ENCODE assay signal across 8 cellular contexts in the genomic region with DNA sequence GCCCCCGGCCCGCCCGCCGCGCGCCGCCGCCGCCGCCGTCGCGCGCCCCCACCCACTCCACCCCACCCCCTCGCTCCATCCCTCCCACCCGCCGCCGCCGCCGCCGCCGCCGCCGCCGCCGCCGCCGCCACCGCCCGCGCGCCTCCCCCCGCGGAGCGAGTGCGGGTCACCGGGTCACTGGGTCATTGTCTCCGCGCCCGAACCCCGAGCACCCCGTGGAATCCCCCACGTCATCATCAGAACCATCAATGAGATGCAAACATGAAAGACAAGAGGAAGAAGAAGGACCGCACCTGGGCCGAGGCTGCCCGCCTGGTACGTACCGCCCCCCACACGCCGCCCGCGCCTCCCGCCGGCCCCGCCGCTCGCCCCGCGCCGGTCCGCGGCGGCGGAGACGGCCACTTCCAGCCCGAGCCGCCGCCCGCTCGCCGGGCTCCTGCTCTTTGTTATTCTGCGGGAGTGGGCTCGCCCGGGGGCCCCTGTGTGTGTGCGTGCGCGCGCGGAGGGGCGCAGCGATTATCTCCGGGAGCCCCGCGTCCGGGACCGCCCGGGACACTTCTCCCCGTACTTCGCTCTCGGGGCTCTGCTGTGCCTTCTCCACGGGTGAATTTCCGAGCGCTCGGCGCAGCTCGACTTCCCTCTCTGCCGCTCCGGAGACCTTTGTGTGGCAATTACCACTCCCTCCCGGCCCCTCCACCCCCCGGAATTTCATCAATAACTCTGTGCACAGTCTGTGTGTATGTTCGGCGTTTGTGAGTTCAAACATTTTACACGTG. TPM values are rescaled to one million over a fixed set of nuclear protein-coding genes. Genes with fewer than 3 reads are reported as not detected.
DNase-seq lines count a peak whose midpoint lies in the region; ATAC-seq and TF ChIP-seq lines count a peak whose summit lies in the region.

No MANE protein-coding gene starts in this region.

- in situ Hi-C loops in HAP-1 (cut with MboI; ENCODE audit: low sequenced_read_pairs): no loop called here

- H3K36me3 ChIP-seq in HAP-1 (replicated peaks) (no peaks in the 10 kb centered on the region), WERI-Rb-1 (no peaks in the 10 kb centered on the region), heart right ventricle (no peaks in the 10 kb centered on the region)

- intact Hi-C loops in heart right ventricle (cut with DNase I): no loop called here

- peaks cover 10% of the 10 kb centered on the region for H3K4me1 Mint-ChIP-seq in progenitor cell of endocrine pancreas (ENCODE audit: low read depth)

- H3K27me3 ChIP-seq in HAP-1 (ENCODE audit: low read depth) (peaks cover 73% of the 10 kb centered on the region), WERI-Rb-1 (ENCODE audit: insufficient read depth, low read depth, severe bottlenecking) (peaks cover 35% of the 10 kb centered on the region), heart right ventricle (peaks cover 0 to 36% (median 0%) of the 10 kb centered on the region in 7 donors)

- peak; percentile 6 to 72 (median 36) for ATAC-seq in heart right ventricle

- peaks cover 19% of the 10 kb centered on the region for H3K4me1 ChIP-seq in HAP-1
- H3K4me1 ChIP-seq in heart right ventricle: peaks cover 0 to 19% (median 7%) of the 10 kb centered on the region in 9 donors

- H3K9me3 Mint-ChIP-seq in progenitor cell of endocrine pancreas (ENCODE audit: low read depth): no peaks in the 10 kb centered on the region

- peak overlapping the region; percentile 78 for H3K4me3 Mint-ChIP-seq in progenitor cell of endocrine pancreas (ENCODE audit: low read depth)

- H3K27ac Mint-ChIP-seq in progenitor cell of endocrine pancreas: peak overlapping the region; percentile 96

- H3K27me3 Mint-ChIP-seq in progenitor cell of endocrine pancreas: peaks cover 8% of the 10 kb centered on the region

- H3K27ac ChIP-seq in WERI-Rb-1 (no peak overlapping the region), heart right ventricle (peak overlapping the region; percentile 39 to 95 (median 82))

- H3K4me3 ChIP-seq in HAP-1 (peak overlapping the region; percentile 29), WERI-Rb-1 (ENCODE audit: low read depth, low read length) (peak overlapping the region; percentile 38), heart right ventricle (peak overlapping the region; percentile 34 to 85 (median 60))

- H3K9me3 ChIP-seq in HAP-1: no peaks in the 10 kb centered on the region
- H3K9me3 ChIP-seq in WERI-Rb-1 (ENCODE audit: severe bottlenecking): no peaks in the 10 kb centered on the region
- H3K9me3 ChIP-seq in heart right ventricle: no peaks in the 10 kb centered on the region

- peak in 1 of 2 experiments; percentile 52 for DNase-seq in HAP-1 (ENCODE audit: low spot score in 2 of 2)
- DNase-seq in WERI-Rb-1: no peak
- DNase-seq in heart right ventricle: peak; percentile 20 to 41
- DNase-seq in progenitor cell of endocrine pancreas (ENCODE audit: low spot score, unreplicated experiment): peak; percentile 56
- no peak for DNase-seq in NCI-H128 (lab: John Stamatoyannopoulos, UW; ENCODE audit: unreplicated experiment)
- no peak for DNase-seq in LoVo (ENCODE audit: low spot score)
- no peak for DNase-seq in NCI-H524 treated with DMSO at 0.1 percent for 48 hours (lab: John Stamatoyannopoulos, UW)
- DNase-seq in SW480 (ENCODE audit: low spot score): no peak

- H3K36me3 Mint-ChIP-seq in progenitor cell of endocrine pancreas (ENCODE audit: insufficient read depth): no peaks in the 10 kb centered on the region

- TF ChIP-seq CTCF in WERI-Rb-1 (IDR thresholded peaks at IDR 0.05; ENCODE audit: low read depth, low read length) (no peak), heart right ventricle (IDR thresholded peaks at IDR 0.05) (no peak), progenitor cell of endocrine pancreas (IDR thresholded peaks at IDR 0.05; ENCODE audit: unreplicated experiment) (no peak)

- 0 to 1% methylated on average over 46 to 89 of the region's 103 CpGs for WGBS in heart right ventricle, 2 donors

RNA-seq across cellular contexts. Expression of a gene that starts 0.5 kb away (rescaled TPM):
- total RNA-seq in heart right ventricle: 1 to 10 TPM; 3.0 to 8.1 (median 4.5) TPM
- polyA plus RNA-seq in heart right ventricle: under 1 TPM; 0.12 to 0.88 TPM
- 18.0 and 23.0 TPM in 2 replicates for total RNA-seq in progenitor cell of endocrine pancreas

Comparison
In these comparisons a context has a peak if more than half of its experiments do, and no peak if none do; other contexts are left out.
1. DNase-seq: peak in heart right ventricle (2 of 2) and progenitor cell of endocrine pancreas (single experiment); none in WERI-Rb-1 (single experiment), NCI-H128 (single experiment), LoVo (single experiment), NCI-H524 treated with DMSO at 0.1 percent for 48 hours (single experiment) and SW480 (single experiment).
2. Peak in every context shown above with its lines, with median percentiles within 50 percentile points of each other: H3K4me3 ChIP-seq.